8 cellular contexts compared by ENCODE assay signal in genomic region chr6:154733610-154734379, GRCh38.
DNase-seq lines count a peak whose midpoint lies in the region; ATAC-seq and TF ChIP-seq lines count a peak whose summit lies in the region.

No MANE protein-coding gene starts in this region.

- no peak for TF ChIP-seq CTCF in AG10803 (conservative IDR thresholded peaks at IDR 0.05; ENCODE audit: low read length)

- peak overlapping the region; percentile 73 for H3K4me3 ChIP-seq in AG10803 (ENCODE audit: low read length)

- peak; percentile 97 for DNase-seq in AG10803 (ENCODE audit: low read depth)
- peak; percentile 80 to 90 for DNase-seq in NCI-H446 (lab: John Stamatoyannopoulos, UW)
- peak; percentile 97 for DNase-seq in cerebellar cortex (ENCODE audit: low spot score)
- peak; percentile 99 for DNase-seq in islet precursor cell
- DNase-seq in stimulated activated CD4-positive, alpha-beta T cell treated with anti-CD3 and anti-CD28 coated beads, Interleukin-12 subunit alpha, Interleukin-12 subunit beta, amount 100 ng/mL, for 4 hours, result peak; percentile 84

- ATAC-seq in GM19043 (IDR thresholded peaks at IDR 0.05; ENCODE audit: low read depth, unreplicated experiment) (peak; percentile 62), HG03354 (IDR thresholded peaks at IDR 0.05; ENCODE audit: poor library complexity, severe bottlenecking, unreplicated experiment) (peak; percentile 74)
- peak; percentile 83 to 87 for ATAC-seq in activated CD4-positive, CD25-positive, alpha-beta regulatory T cell treated with anti-CD3 and anti-CD28 coated beads, Interleukin-2, amount 50 U/mL, for 24 hours

Comparison
In these comparisons a context has a peak if more than half of its experiments do, and no peak if none do; other contexts are left out.
1. Peak in every context shown above with its lines: DNase-seq, ATAC-seq and H3K4me3 ChIP-seq.